ENCODE assay signal across 31 cellular contexts in genomic region chr17:81199482-81199830, GRCh38. TPM values are rescaled to one million over a fixed set of nuclear protein-coding genes. Genes with fewer than 3 reads are reported as not detected.
"Had no signal": no experiment of that assay in that cellular context is flagged by ENCODE, and none has a peak within 500 bp of the region (broad histone marks: within the 10 kb centered on the region; RNA-seq: fewer than 3 reads in every experiment).

No MANE protein-coding gene starts in this region.

- H3K9me3 ChIP-seq: stomach, suprapubic skin, testis, thoracic aorta, thyroid gland, tibial artery, tibial nerve, transverse colon, upper lobe of left lung, upper lobe of right lung, uterus, vagina had no signal

- H3K4me1 ChIP-seq: suprapubic skin, thyroid gland, tibial artery, transverse colon, uterus, vagina had no signal

- FAIRE-seq: urothelium cell line had no signal

- H3K27ac ChIP-seq: stomach, suprapubic skin, testis, thoracic aorta, thyroid gland, tibial artery, tibial nerve, transverse colon, upper lobe of right lung, uterus, vagina had no signal

- DNase-seq: stimulated activated CD4-positive, alpha-beta T cell treated with anti-CD3 and anti-CD28 coated beads, Interleukin-2, amount 100 ng/mL, for 48 hours; stimulated activated CD4-positive, alpha-beta T cell treated with anti-CD3 and anti-CD28 coated beads, Interleukin-4, amount 100 ng/mL, for 1 hour; stimulated activated CD4-positive, alpha-beta T cell treated with anti-CD3 and anti-CD28 coated beads, Interleukin-4, amount 100 ng/mL, for 24 hours; stimulated activated CD4-positive, alpha-beta T cell treated with anti-CD3 and anti-CD28 coated beads, Interleukin-4, amount 100 ng/mL, for 4 hours; stimulated activated CD8-positive, alpha-beta memory T cell treated with anti-CD3 and anti-CD28 coated beads, Interleukin-4, amount 100 ng/mL, for 48 hours; stimulated activated naive B cell treated with anti-CD40 and anti-IgM and Interleukin-4, amounts not matched to agents 10 μg/mL and 1 μg/mL and 100 μg/mL, for 72 hours; stimulated activated naive CD4-positive, alpha-beta T cell; stimulated activated naive CD4-positive, alpha-beta T cell treated with Interleukin-2 at 50 U/mL for 16 hours; stimulated activated naive CD8-positive, alpha-beta T cell treated with anti-CD3 and anti-CD28 coated beads, Interleukin-15, amount 100 ng/mL, for 72 hours; stimulated activated naive CD8-positive, alpha-beta T cell treated with anti-CD3 and anti-CD28 coated beads, Interleukin-15, Interleukin-2, amounts not matched to agents 100 U/mL and 50 U/mL, for 24 hours; stomach; substantia nigra; thyroid gland; tibial artery; transverse colon; trophoblast cell; upper lobe of right lung; uterus had no signal

- H3K36me3 ChIP-seq: thyroid gland, transverse colon, uterus had no signal

- H3K27me3 ChIP-seq: stomach, suprapubic skin, testis, thyroid gland, tibial artery, tibial nerve, transverse colon, upper lobe of left lung, upper lobe of right lung, uterus, vagina had no signal

- H3K4me3 ChIP-seq: stomach, suprapubic skin, testis, thoracic aorta, thyroid gland, tibial artery, tibial nerve, transverse colon, upper lobe of left lung, upper lobe of right lung, uterus, vagina had no signal

- ATAC-seq: stimulated activated effector memory CD8-positive, alpha-beta T cell treated with anti-CD3 and anti-CD28 coated beads, Interleukin-12 subunit alpha, Interleukin-12 subunit beta, amount 100 ng/mL, for 72 hours; stimulated activated memory B cell treated with anti-CD40 and anti-IgM and Interleukin-4, amounts not matched to agents 10 μg/mL and 1 μg/mL and 100 μg/mL, for 72 hours; stimulated activated naive B cell treated with anti-CD40 and anti-IgM and Interleukin-4, amounts not matched to agents 10 μg/mL and 1 μg/mL and 100 μg/mL, for 72 hours; stimulated activated naive CD8-positive, alpha-beta T cell treated with anti-CD3 and anti-CD28 coated beads, Interleukin-15, amount 100 ng/mL, for 72 hours; stimulated activated naive CD8-positive, alpha-beta T cell treated with anti-CD3 and anti-CD28 coated beads, Interleukin-15, Interleukin-2, amounts not matched to agents 100 U/mL and 50 U/mL, for 24 hours; upper lobe of right lung had no signal

RNA-seq across cellular contexts. Expression of gene PVALEF, which starts 34.1 kb away (rescaled TPM):
- total RNA-seq: stomach, subcutaneous adipose tissue, suprapubic skin, temporal lobe, testis, thoracic aorta, thyroid gland, tibial nerve, transverse colon, upper lobe of left lung, upper lobe of right lung, ureter, urinary bladder, uterus, vagina had no signal
- polyA plus RNA-seq: stomach, urinary bladder had no signal
